ENCODE assay signal across 8 cellular contexts in genomic region chr13:50208826-50209335, GRCh38.
A peak's percentile ranks its signal among the peaks of the same experiment; 100 is the strongest.
DNase-seq lines count a peak whose midpoint lies in the region; ATAC-seq and TF ChIP-seq lines count a peak whose summit lies in the region.

No MANE protein-coding gene starts in this region.

- no peaks in the 10 kb centered on the region for H3K27me3 ChIP-seq in subcutaneous abdominal adipose tissue (ENCODE audit: control insufficient read depth in 5 of 5, insufficient read depth in 4 of 5, low read length in 5 of 5)

- no peak overlapping the region for H3K27ac ChIP-seq in subcutaneous abdominal adipose tissue (ENCODE audit: low read depth, low read length)

- peak overlapping the region; percentile 60 to 95 (median 88) for H3K27ac Mint-ChIP-seq in brain

- H3K4me3 ChIP-seq in subcutaneous abdominal adipose tissue (ENCODE audit: low read depth in 1 of 5, low read length in 5 of 5) = peak overlapping the region; percentile 47 to 73 (median 52)

- TF ChIP-seq CTCF in brain (conservative IDR thresholded peaks at IDR 0.05) = no peak

- H3K27me3 Mint-ChIP-seq in brain = peaks cover 3% of the 10 kb centered on the region

- peaks cover 7 to 21% (median 15%) of the 10 kb centered on the region in 5 experiments for H3K9me3 Mint-ChIP-seq in brain

- H3K36me3 ChIP-seq in subcutaneous abdominal adipose tissue (ENCODE audit: control insufficient read depth in 5 of 5, insufficient read depth in 5 of 5, low read length in 5 of 5) = no peaks in the 10 kb centered on the region

- peak overlapping the region in 4 of 5 experiments; percentile 67 to 74 (median 73) for H3K4me3 Mint-ChIP-seq in brain

- H3K4me1 ChIP-seq in subcutaneous abdominal adipose tissue (ENCODE audit: control insufficient read depth in 5 of 5, insufficient read depth in 5 of 5, low read length in 5 of 5) = peaks cover 4 to 15% (median 12%) of the 10 kb centered on the region in 5 donors

- H3K9ac ChIP-seq in subcutaneous abdominal adipose tissue (ENCODE audit: low read length in 5 of 5) = peak overlapping the region in 3 of 5 donors; percentile 2 to 33 (median 3)

- ATAC-seq in GM18502 (IDR thresholded peaks at IDR 0.05; ENCODE audit: poor library complexity, unreplicated experiment) = peak; percentile 71
- no peak for ATAC-seq in HG03045 (IDR thresholded peaks at IDR 0.05; ENCODE audit: unreplicated experiment)

- H3K36me3 Mint-ChIP-seq in brain = no peaks in the 10 kb centered on the region

- H3K9me3 ChIP-seq in subcutaneous abdominal adipose tissue (ENCODE audit: control insufficient read depth in 5 of 5, low read length in 5 of 5) = peaks cover 0 to 9% (median 6%) of the 10 kb centered on the region in 5 donors

- peaks cover 20% of the 10 kb centered on the region for H3K4me1 Mint-ChIP-seq in brain

- DNase-seq in NAMALWA (ENCODE audit: low spot score) = peak; percentile 57
- DNase-seq in islet precursor cell = peak; percentile 97
- DNase-seq in NCI-H146 treated with DMSO at 0.1 percent for 48 hours (lab: John Stamatoyannopoulos, UW; ENCODE audit: unreplicated experiment) = no peak
- DNase-seq in SHP77 treated with DMSO at 0.1 percent for 48 hours (lab: John Stamatoyannopoulos, UW) = no peak

Comparison
In these comparisons a context has a peak if more than half of its experiments do, and no peak if none do; other contexts are left out.
1. DNase-seq: peak in NAMALWA (single experiment) and islet precursor cell (single experiment); none in NCI-H146 treated with DMSO at 0.1 percent for 48 hours (single experiment) and SHP77 treated with DMSO at 0.1 percent for 48 hours (single experiment).